1 cellular context compared by ENCODE assay signal in genomic region chr17:42519546-42520444, GRCh38.
A peak's percentile ranks its signal among the peaks of the same experiment; 100 is the strongest.
TF ChIP-seq lines count a peak whose summit lies in the region.

No MANE protein-coding gene starts in this region.

TF ChIP-seq in K562, 482 proteins besides CTCF, POLR2A, EP300 and RAD21 (continued from another document):
- TF ChIP-seq, protein P1, sequence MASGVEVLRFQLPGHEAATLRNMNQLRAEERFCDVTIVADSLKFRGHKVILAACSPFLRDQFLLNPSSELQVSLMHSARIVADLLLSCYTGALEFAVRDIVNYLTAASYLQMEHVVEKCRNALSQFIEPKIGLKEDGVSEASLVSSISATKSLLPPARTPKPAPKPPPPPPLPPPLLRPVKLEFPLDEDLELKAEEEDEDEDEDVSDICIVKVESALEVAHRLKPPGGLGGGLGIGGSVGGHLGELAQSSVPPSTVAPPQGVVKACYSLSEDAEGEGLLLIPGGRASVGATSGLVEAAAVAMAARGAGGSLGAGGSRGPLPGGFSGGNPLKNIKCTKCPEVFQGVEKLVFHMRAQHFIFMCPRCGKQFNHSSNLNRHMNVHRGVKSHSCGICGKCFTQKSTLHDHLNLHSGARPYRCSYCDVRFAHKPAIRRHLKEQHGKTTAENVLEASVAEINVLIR (CRISPR knock-in tag; IDR thresholded peaks at IDR 0.05): no peak
- 0 out of 2 replicates have a peak, but pooled peaks have one; percentile 12 for TF ChIP-seq MYNN (IDR thresholded peaks at IDR 0.05)
- TF ChIP-seq MYNN (CRISPR knock-in tag; IDR thresholded peaks at IDR 0.05): no peak
- peak; percentile 78 for TF ChIP-seq FOSL1 (tag; conservative IDR thresholded peaks at IDR 0.05)
